ENCODE assay signal across 8 cellular contexts in genomic region chr11:126267650-126268049, GRCh38. TPM values are rescaled to one million over a fixed set of nuclear protein-coding genes. Genes with fewer than 3 reads are reported as not detected.
DNase-seq lines count a peak whose midpoint lies in the region; ATAC-seq and TF ChIP-seq lines count a peak whose summit lies in the region.

No MANE protein-coding gene starts in this region.

- peak overlapping the region; percentile 84 to 96 for H3K4me3 ChIP-seq in CD4-positive, alpha-beta memory T cell (ENCODE audit: low read length in 2 of 2)
- H3K4me3 ChIP-seq in OCI-LY3 (ENCODE audit: low read length) = peak overlapping the region; percentile 87
- H3K4me3 ChIP-seq in neutrophil (ENCODE audit: low read depth in 1 of 2, low read length in 1 of 2) = peak overlapping the region; percentile 89

- peak overlapping the region; percentile 93 for H3K4me2 ChIP-seq in OCI-LY3 (ENCODE audit: low read length)

- peaks cover 52 to 66% of the 10 kb centered on the region in 2 donors for H3K36me3 Mint-ChIP-seq in CD4-positive, alpha-beta memory T cell
- peaks cover 54% of the 10 kb centered on the region for H3K36me3 Mint-ChIP-seq in endothelial cell (ENCODE audit: low read depth, unreplicated experiment)

- no peak for ATAC-seq in GM21423 (IDR thresholded peaks at IDR 0.05; ENCODE audit: unreplicated experiment)

- peak overlapping the region; percentile 95 to 99 (median 96) for H3K4me3 Mint-ChIP-seq in CD4-positive, alpha-beta memory T cell
- peak overlapping the region; percentile 97 for H3K4me3 Mint-ChIP-seq in endothelial cell (ENCODE audit: unreplicated experiment)

- POLR2A ChIA-PET in CD4-positive, alpha-beta memory T cell (lab: Charles Lee; ENCODE audit: partially characterized antibody) = interaction anchor here (1.3 to 6.1 kb wide), 8 partner anchors 15 to 675 kb away, joined by 3 to 101 read pairs (median 5); partner anchors contain the start of genes CDON, DCPS, FAM118B and RPUSD4

- CTCF ChIA-PET in CD4-positive, alpha-beta memory T cell (lab: Charles Lee; ENCODE audit: partially characterized antibody) = interaction anchor here (1.1 kb wide), 1 partner anchor 16 kb away, joined by 3 read pairs; no protein-coding TSS in a partner anchor

- no peak overlapping the region for H2AFZ ChIP-seq in OCI-LY3 (ENCODE audit: low read depth, low read length)

- peak overlapping the region; percentile 94 to 99 (median 99) for H3K27ac Mint-ChIP-seq in CD4-positive, alpha-beta memory T cell
- peak overlapping the region; percentile 99 for H3K27ac Mint-ChIP-seq in endothelial cell (ENCODE audit: unreplicated experiment)

- peaks cover 47% of the 10 kb centered on the region for H3K36me3 ChIP-seq in CD4-positive, alpha-beta memory T cell (ENCODE audit: insufficient read depth, low read length)
- peaks cover 54% of the 10 kb centered on the region for H3K36me3 ChIP-seq in OCI-LY3 (replicated peaks; ENCODE audit: low read depth, low read length)
- peaks cover 50% of the 10 kb centered on the region for H3K36me3 ChIP-seq in neutrophil

- peaks cover 26% of the 10 kb centered on the region for H3K4me1 ChIP-seq in CD4-positive, alpha-beta memory T cell (ENCODE audit: insufficient read depth, low read length)
- H3K4me1 ChIP-seq in OCI-LY3 (ENCODE audit: low read length) (peaks cover 17% of the 10 kb centered on the region), neutrophil (ENCODE audit: control insufficient read depth in 1 of 2, insufficient read depth in 1 of 2, low read depth in 1 of 2, low read length in 1 of 2) (peaks cover 17 to 24% of the 10 kb centered on the region in 2 experiments)

- peaks cover 19 to 43% (median 24%) of the 10 kb centered on the region in 4 donors for H3K4me1 Mint-ChIP-seq in CD4-positive, alpha-beta memory T cell
- H3K4me1 Mint-ChIP-seq in endothelial cell (ENCODE audit: unreplicated experiment) = peaks cover 49% of the 10 kb centered on the region

- no peaks in the 10 kb centered on the region for H3K9me3 ChIP-seq in CD4-positive, alpha-beta memory T cell (ENCODE audit: control insufficient read depth in 1 of 2, low read length in 2 of 2)
- H3K9me3 ChIP-seq in OCI-LY3 (ENCODE audit: insufficient read depth, low read length) = no peaks in the 10 kb centered on the region
- H3K9me3 ChIP-seq in neutrophil = no peaks in the 10 kb centered on the region

- H3K79me2 ChIP-seq in OCI-LY3 (ENCODE audit: low read length) = peaks cover 51% of the 10 kb centered on the region

- H4K20me1 ChIP-seq in OCI-LY3 (ENCODE audit: insufficient read depth, low read length) = no peaks in the 10 kb centered on the region

- no peaks in the 10 kb centered on the region for H3K9me3 Mint-ChIP-seq in CD4-positive, alpha-beta memory T cell
- no peaks in the 10 kb centered on the region for H3K9me3 Mint-ChIP-seq in endothelial cell (ENCODE audit: unreplicated experiment)

- intact Hi-C loops in CD4-positive, alpha-beta memory T cell (cut with micrococcal nuclease) = loop anchor here (10.0 kb wide), 2 partner anchors 673 to 703 kb away; partner anchors contain the start of genes EI24 and STT3A

- no peak for DNase-seq in CD4-positive, alpha-beta memory T cell
- no peak for DNase-seq in endothelial cell (ENCODE audit: low spot score)
- no peak for DNase-seq in DMS114 treated with DMSO at 0.1 percent for 48 hours (lab: John Stamatoyannopoulos, UW; ENCODE audit: unreplicated experiment)
- no peak for DNase-seq in activated CD4-positive, alpha-beta T cell treated with anti-CD3 and anti-CD28 coated beads, Interleukin-2, amount 50 U/mL, for 4 hours
- DNase-seq in effector CD8-positive, alpha-beta T cell (lab: John Stamatoyannopoulos, UW) = no peak

- peak overlapping the region; percentile 84 for H3K9ac ChIP-seq in OCI-LY3 (ENCODE audit: low read length)

- no peaks in the 10 kb centered on the region for H3K27me3 ChIP-seq in CD4-positive, alpha-beta memory T cell (ENCODE audit: insufficient read depth, low read length)
- H3K27me3 ChIP-seq in OCI-LY3 (ENCODE audit: low read depth, low read length) = no peaks in the 10 kb centered on the region
- H3K27me3 ChIP-seq in neutrophil = no peaks in the 10 kb centered on the region

- peak overlapping the region; percentile 83 for H3K27ac ChIP-seq in CD4-positive, alpha-beta memory T cell (ENCODE audit: low read depth, low read length)
- peak overlapping the region; percentile 56 for H3K27ac ChIP-seq in OCI-LY3 (ENCODE audit: low read length)
- H3K27ac ChIP-seq in neutrophil = peak overlapping the region; percentile 93

- TF ChIP-seq CTCF in OCI-LY3 (IDR thresholded peaks at IDR 0.05; ENCODE audit: low read depth, low read length) = no peak
- no peak for TF ChIP-seq CTCF in endothelial cell (IDR thresholded peaks at IDR 0.05; ENCODE audit: unreplicated experiment)
- no peak for TF ChIP-seq CTCF in neutrophil (IDR thresholded peaks at IDR 0.05)

- no peaks in the 10 kb centered on the region for H3K27me3 Mint-ChIP-seq in CD4-positive, alpha-beta memory T cell
- peaks cover 10% of the 10 kb centered on the region for H3K27me3 Mint-ChIP-seq in endothelial cell (ENCODE audit: unreplicated experiment)

RNA-seq across cellular contexts. Expression of gene SRPRA, which starts 1.0 kb away (rescaled TPM):
- 100 to 1,000 TPM; 171 to 176 TPM for total RNA-seq in CD4-positive, alpha-beta memory T cell
- 100 to 1,000 TPM; 132 to 146 TPM for polyA plus RNA-seq in CD4-positive, alpha-beta memory T cell
- total RNA-seq in endothelial cell (ENCODE audit: unreplicated experiment) = 54.8 TPM

RNA-seq across cellular contexts. Expression of gene FOXRED1, which starts 1.3 kb away (rescaled TPM):
- 10 to 100 TPM; 30.5 to 32.5 TPM for total RNA-seq in CD4-positive, alpha-beta memory T cell
- polyA plus RNA-seq in CD4-positive, alpha-beta memory T cell = 10 to 100 TPM; 18.7 to 27.3 TPM
- total RNA-seq in endothelial cell (ENCODE audit: unreplicated experiment) = 35.8 TPM

RNA-seq across cellular contexts. Expression of gene TIRAP, which starts 15.2 kb away (rescaled TPM):
- total RNA-seq in CD4-positive, alpha-beta memory T cell = 10 to 100 TPM; 25.4 to 27.4 TPM
- polyA plus RNA-seq in CD4-positive, alpha-beta memory T cell = 10 to 100 TPM in 1 of 2 donors, 1 to 10 TPM in 1; 5.9 to 12.8 TPM
- total RNA-seq in endothelial cell (ENCODE audit: unreplicated experiment) = 12.4 TPM

RNA-seq across cellular contexts. Expression of gene DCPS, which starts 36.2 kb away (rescaled TPM):
- 10 to 100 TPM; 20.2 to 21.2 TPM for total RNA-seq in CD4-positive, alpha-beta memory T cell
- 10 to 100 TPM; 40.3 to 48.0 TPM for polyA plus RNA-seq in CD4-positive, alpha-beta memory T cell
- total RNA-seq in endothelial cell (ENCODE audit: unreplicated experiment) = 11.3 TPM

RNA-seq across cellular contexts. Expression of gene FAM118B, which starts 56.1 kb away (rescaled TPM):
- 10 to 100 TPM; 12.6 to 13.2 TPM for total RNA-seq in CD4-positive, alpha-beta memory T cell
- polyA plus RNA-seq in CD4-positive, alpha-beta memory T cell = 10 to 100 TPM in 1 of 2 donors, 1 to 10 TPM in 1; 8.4 to 13.7 TPM
- total RNA-seq in endothelial cell (ENCODE audit: unreplicated experiment) = 48.1 TPM
